30 cellular contexts compared by ENCODE assay signal in genomic region chrX:23552289-23552688, GRCh38.
"Had no signal": no experiment of that assay in that cellular context is flagged by ENCODE, and none has a peak within 500 bp of the region (broad histone marks: within the 10 kb centered on the region; RNA-seq: fewer than 3 reads in every experiment).

No MANE protein-coding gene starts in this region.

- H3K9me3 ChIP-seq: neutrophil, psoas muscle, right lobe of liver, sigmoid colon, thoracic aorta, thyroid gland, upper lobe of left lung had no signal

- H3K9me3 Mint-ChIP-seq: stimulated activated naive CD8-positive, alpha-beta T cell treated with anti-CD3 and anti-CD28 coated beads, Interleukin-15, Interleukin-2, amounts not matched to agents 100 ng/mL and 50 ng/mL, for 24 hours had no signal

- H3K4me1 ChIP-seq: parathyroid adenoma, psoas muscle, right lobe of liver, sigmoid colon, stomach, thyroid gland, tibial nerve, upper lobe of left lung had no signal

- H3K79me2 ChIP-seq: parathyroid adenoma had no signal

- H3K27me3 ChIP-seq: neutrophil, ovary, right lobe of liver, sigmoid colon, stomach, thyroid gland, tibial nerve, upper lobe of left lung had no signal

- H3K27ac Mint-ChIP-seq: naive thymus-derived CD8-positive, alpha-beta T cell; natural killer cell treated with Interleukin-12 subunit alpha and Interleukin-12 subunit beta and Interleukin-15 and Interleukin-18, amount 100 ng/mL, for 72 hours; nephron progenitor cell; progenitor cell of endocrine pancreas; stimulated activated effector memory CD8-positive, alpha-beta T cell treated with anti-CD3 and anti-CD28 coated beads, Interleukin-12 subunit alpha, Interleukin-12 subunit beta, amount 100 ng/mL, for 72 hours; stimulated activated naive B cell treated with anti-CD40 and anti-IgM and Interleukin-4, amounts not matched to agents 10 μg/mL and 1 μg/mL and 100 μg/mL, for 72 hours; stimulated activated naive CD8-positive, alpha-beta T cell treated with anti-CD3 and anti-CD28 coated beads, Interleukin-15, Interleukin-2, amounts not matched to agents 100 ng/mL and 50 ng/mL, for 24 hours had no signal

- H3K27ac ChIP-seq: neutrophil, ovary, parathyroid adenoma, psoas muscle, right lobe of liver, sigmoid colon, stomach, thoracic aorta, thyroid gland, tibial nerve, upper lobe of left lung had no signal

- H3K4me3 Mint-ChIP-seq: naive thymus-derived CD8-positive, alpha-beta T cell; natural killer cell treated with Interleukin-12 subunit alpha and Interleukin-12 subunit beta and Interleukin-15 and Interleukin-18, amount 100 ng/mL, for 72 hours; nephron progenitor cell; neural crest cell; stimulated activated effector memory CD8-positive, alpha-beta T cell treated with anti-CD3 and anti-CD28 coated beads, Interleukin-12 subunit alpha, Interleukin-12 subunit beta, amount 100 ng/mL, for 72 hours; stimulated activated naive B cell treated with anti-CD40 and anti-IgM and Interleukin-4, amounts not matched to agents 10 μg/mL and 1 μg/mL and 100 μg/mL, for 72 hours; stimulated activated naive CD8-positive, alpha-beta T cell treated with anti-CD3 and anti-CD28 coated beads, Interleukin-15, Interleukin-2, amounts not matched to agents 100 ng/mL and 50 ng/mL, for 24 hours had no signal

- DNase-seq: naive thymus-derived CD8-positive, alpha-beta T cell; nephron progenitor cell; nucleus accumbens; ovary; posterior cingulate gyrus; psoas muscle; right cardiac atrium; right lobe of liver; sigmoid colon; small intestine; stimulated activated CD4-positive, alpha-beta T cell treated with anti-CD3 and anti-CD28 coated beads, Interleukin-15, amount 100 ng/mL, for 24 hours; stimulated activated CD4-positive, alpha-beta T cell treated with anti-CD3 and anti-CD28 coated beads, Interleukin-2, amount 100 ng/mL, for 24 hours; stimulated activated CD4-positive, alpha-beta T cell treated with anti-CD3 and anti-CD28 coated beads, Interleukin-2, amount 100 ng/mL, for 48 hours; stimulated activated CD4-positive, alpha-beta T cell treated with anti-CD3 and anti-CD28 coated beads, Interleukin-4, amount 100 ng/mL, for 24 hours; stimulated activated naive B cell treated with anti-CD40 and anti-IgM and Interleukin-4, amounts not matched to agents 10 μg/mL and 1 μg/mL and 100 μg/mL, for 72 hours; stimulated activated naive CD4-positive, alpha-beta T cell treated with Interleukin-2 at 50 U/mL for 16 hours; stomach; thyroid gland; trophoblast cell; upper lobe of left lung had no signal

- H3K36me3 Mint-ChIP-seq: natural killer cell treated with Interleukin-12 subunit alpha and Interleukin-12 subunit beta and Interleukin-15 and Interleukin-18, amount 100 ng/mL, for 72 hours; stimulated activated effector memory CD8-positive, alpha-beta T cell treated with anti-CD3 and anti-CD28 coated beads, Interleukin-12 subunit alpha, Interleukin-12 subunit beta, amount 100 ng/mL, for 72 hours; stimulated activated naive B cell treated with anti-CD40 and anti-IgM and Interleukin-4, amounts not matched to agents 10 μg/mL and 1 μg/mL and 100 μg/mL, for 72 hours had no signal

- H3K9ac ChIP-seq: parathyroid adenoma had no signal

- H3K36me3 ChIP-seq: neutrophil, ovary, right lobe of liver, sigmoid colon, stomach, thoracic aorta, thyroid gland, tibial nerve, upper lobe of left lung had no signal

- H3K4me3 ChIP-seq: ovary, psoas muscle, right lobe of liver, sigmoid colon, stomach, thoracic aorta, thyroid gland, tibial nerve, upper lobe of left lung had no signal

- FAIRE-seq: small intestine, urothelium cell line had no signal

- H2AFZ ChIP-seq: parathyroid adenoma had no signal

- H3K27me3 Mint-ChIP-seq: progenitor cell of endocrine pancreas had no signal

- H3K4me1 Mint-ChIP-seq: naive thymus-derived CD8-positive, alpha-beta T cell; nephron progenitor cell; neural crest cell; stimulated activated effector memory CD8-positive, alpha-beta T cell treated with anti-CD3 and anti-CD28 coated beads, Interleukin-12 subunit alpha, Interleukin-12 subunit beta, amount 100 ng/mL, for 72 hours; stimulated activated naive B cell treated with anti-CD40 and anti-IgM and Interleukin-4, amounts not matched to agents 10 μg/mL and 1 μg/mL and 100 μg/mL, for 72 hours had no signal

- ATAC-seq: naive thymus-derived CD8-positive, alpha-beta T cell; natural killer cell treated with Interleukin-12 subunit alpha and Interleukin-12 subunit beta and Interleukin-15 and Interleukin-18, amount 100 ng/mL, for 72 hours; psoas muscle; right lobe of liver; stimulated activated effector memory CD8-positive, alpha-beta T cell treated with anti-CD3 and anti-CD28 coated beads, Interleukin-12 subunit alpha, Interleukin-12 subunit beta, amount 100 ng/mL, for 72 hours; stimulated activated naive B cell treated with anti-CD40 and anti-IgM and Interleukin-4, amounts not matched to agents 10 μg/mL and 1 μg/mL and 100 μg/mL, for 72 hours had no signal
